ENCODE assay signal across 8 cellular contexts in the genomic region with DNA sequence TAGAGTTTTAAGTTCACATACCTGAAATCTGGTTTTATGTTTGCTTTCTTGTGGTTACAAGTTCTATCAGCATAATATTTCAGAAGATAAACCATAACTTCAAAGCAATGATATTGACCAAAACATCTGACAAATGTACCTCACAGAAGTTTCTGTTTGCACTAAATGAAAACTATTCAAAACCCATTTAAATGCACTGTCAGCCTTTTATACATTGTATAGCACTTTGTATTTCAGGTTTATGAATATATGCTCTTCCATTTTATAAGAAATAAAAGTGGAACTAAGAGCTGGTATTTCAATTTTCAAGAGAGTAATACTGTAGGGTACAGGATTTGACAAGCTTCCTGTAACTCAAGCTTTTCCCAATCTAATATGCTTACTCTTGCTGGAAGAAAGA.
"Had no signal": no experiment of that assay in that cellular context is flagged by ENCODE, and none has a peak within 500 bp of the region (broad histone marks: within the 10 kb centered on the region; RNA-seq: fewer than 3 reads in every experiment).

No MANE protein-coding gene starts in this region.

- FAIRE-seq: H1, H54, HTR-8/SVneo had no signal

- ATAC-seq: GM23338 had no signal

- H3K4me3 ChIP-seq: GM23338 had no signal

- H3K9ac ChIP-seq: KMS-11 had no signal

- DNase-seq: H9, HCEC 1CT, KBM-7 had no signal

- H3K27ac ChIP-seq: KMS-11 had no signal

- H3K4me2 ChIP-seq: GM23338, KMS-11 had no signal
